Comparison of ENCODE assay signal across 16 cellular contexts in genomic region chr6:138563650-138564049, GRCh38.
DNase-seq lines count a peak whose midpoint lies in the region; ATAC-seq and TF ChIP-seq lines count a peak whose summit lies in the region.
"Had no signal": no experiment of that assay in that cellular context is flagged by ENCODE, and none has a peak within 500 bp of the region (broad histone marks: within the 10 kb centered on the region; RNA-seq: fewer than 3 reads in every experiment).

No MANE protein-coding gene starts in this region.

- H3K4me3 ChIP-seq in GM23338 (no peak overlapping the region), PC-3 (ENCODE audit: low read length) (no peak overlapping the region), lower lobe of right lung (no peak overlapping the region), Karpas-422 (ENCODE audit: low read length) (no peak overlapping the region)
- H3K4me3 ChIP-seq: GM23248 had no signal

- H3K27me3 Mint-ChIP-seq in GM23338 (ENCODE audit: insufficient read depth, low read depth, poor library complexity), result no peaks in the 10 kb centered on the region

- H3K9me3 ChIP-seq in PC-3 (ENCODE audit: low read length), result no peaks in the 10 kb centered on the region
- no peaks in the 10 kb centered on the region for H3K9me3 ChIP-seq in lower lobe of right lung
- no peaks in the 10 kb centered on the region for H3K9me3 ChIP-seq in Karpas-422 (ENCODE audit: low read length)

- no peaks in the 10 kb centered on the region for H3K9me3 Mint-ChIP-seq in GM23338

- H3K27ac ChIP-seq in GM23338 (ENCODE audit: low read depth) (no peak overlapping the region), PC-3 (ENCODE audit: low read length) (no peak overlapping the region), lower lobe of right lung (peak overlapping the region; percentile 53), Karpas-422 (ENCODE audit: low read length) (no peak overlapping the region)
- H3K27ac ChIP-seq: GM23248 had no signal

- no peak for DNase-seq in GM23338 (ENCODE audit: low spot score)
- DNase-seq in PC-3, result peak; percentile 37
- DNase-seq in lower lobe of right lung, result no peak
- DNase-seq in NK-92 treated with Interleukin-12 subunit alpha and Interleukin-12 subunit beta, amount 100 ng/mL, for 24 hours (lab: John Stamatoyannopoulos, UW), result no peak
- no peak for DNase-seq in retina
- DNase-seq in Karpas-422, result no peak
- DNase-seq: C1 segment of cervical spinal cord, DND-41, GDM1, GM23248, NCI-H1105 treated with DMSO at 0.1 percent for 48 hours, NCI-H1694 treated with DMSO at 0.1 percent for 48 hours, NCI-H2107, NCI-H2227 treated with DMSO at 0.1 percent for 48 hours, NCI-H526 treated with DMSO at 0.1 percent for 48 hours had no signal

- H3K9me2 ChIP-seq in GM23338 (ENCODE audit: insufficient read depth) (no peaks in the 10 kb centered on the region), PC-3 (replicated peaks; ENCODE audit: low read length) (no peaks in the 10 kb centered on the region), Karpas-422 (replicated peaks; ENCODE audit: insufficient read depth, low read length) (no peaks in the 10 kb centered on the region)

- ATAC-seq in GM23338 (peak; percentile 84), PC-3 (no peak), esophagus mucosa (peak; percentile 65), lower lobe of right lung (peak; percentile 30 to 43)

- peaks cover 14% of the 10 kb centered on the region for H3K4me1 ChIP-seq in GM23338 (ENCODE audit: insufficient read depth)
- peaks cover 8% of the 10 kb centered on the region; the same call in 1 of the 2 replicates for H3K4me1 ChIP-seq in PC-3 (ENCODE audit: insufficient read depth, low read length)
- no peaks in the 10 kb centered on the region for H3K4me1 ChIP-seq in lower lobe of right lung
- no peaks in the 10 kb centered on the region for H3K4me1 ChIP-seq in Karpas-422 (ENCODE audit: low read length)

- H3K27ac Mint-ChIP-seq in GM23338, result peak overlapping the region; percentile 25

- H3K4me1 Mint-ChIP-seq in GM23338, result peaks cover 28% of the 10 kb centered on the region

- H3K27me3 ChIP-seq in GM23338 (ENCODE audit: insufficient read depth) (no peaks in the 10 kb centered on the region), PC-3 (ENCODE audit: low read length) (no peaks in the 10 kb centered on the region), lower lobe of right lung (ENCODE audit: low read depth) (no peaks in the 10 kb centered on the region), Karpas-422 (ENCODE audit: low read length) (no peaks in the 10 kb centered on the region)

- H2AFZ ChIP-seq in GM23338 (no peak overlapping the region), PC-3 (ENCODE audit: low read length) (no peak overlapping the region), Karpas-422 (ENCODE audit: low read length) (no peak overlapping the region)
- H2AFZ ChIP-seq: GM23248 had no signal

- H4K20me1 ChIP-seq in GM23338 (replicated peaks; ENCODE audit: insufficient read depth) (no peaks in the 10 kb centered on the region), PC-3 (ENCODE audit: low read length) (no peaks in the 10 kb centered on the region), Karpas-422 (ENCODE audit: insufficient read depth, low read depth, low read length) (no peaks in the 10 kb centered on the region)

- H3K36me3 Mint-ChIP-seq in GM23338 (ENCODE audit: low read depth), result no peaks in the 10 kb centered on the region

- TF ChIP-seq CTCF in GM23338 (conservative IDR thresholded peaks at IDR 0.05; ENCODE audit: low read depth in 2 of 2), result no peak
- no peak for TF ChIP-seq CTCF in PC-3 (conservative IDR thresholded peaks at IDR 0.05; ENCODE audit: low read depth, low read length)
- TF ChIP-seq CTCF in lower lobe of right lung (IDR thresholded peaks at IDR 0.05), result no peak

- H3K9ac ChIP-seq in PC-3 (ENCODE audit: low read length) (no peak overlapping the region), Karpas-422 (ENCODE audit: low read length) (no peak overlapping the region)
- H3K9ac ChIP-seq: GM23248 had no signal

- H3K4me3 Mint-ChIP-seq in GM23338, result no peak overlapping the region

- POLR2A ChIA-PET in PC-3 (lab: Charles Lee; ENCODE audit: unreplicated experiment), result interaction anchor here (0.6 kb wide), 1 partner anchor 320 kb away, joined by 3 read pairs; no protein-coding TSS in a partner anchor

- H3K36me3 ChIP-seq in GM23338 (ENCODE audit: insufficient read depth), result no peaks in the 10 kb centered on the region
- H3K36me3 ChIP-seq in PC-3 (ENCODE audit: low read depth, low read length), result no peaks in the 10 kb centered on the region
- no peaks in the 10 kb centered on the region for H3K36me3 ChIP-seq in lower lobe of right lung
- no peaks in the 10 kb centered on the region for H3K36me3 ChIP-seq in Karpas-422 (ENCODE audit: insufficient read depth, low read length)

- no peak overlapping the region for H3K4me2 ChIP-seq in GM23338
- no peak overlapping the region for H3K4me2 ChIP-seq in PC-3 (ENCODE audit: low read length)
- no peak overlapping the region for H3K4me2 ChIP-seq in Karpas-422 (ENCODE audit: low read depth, low read length, poor library complexity, severe bottlenecking)

- no TSS peak for BruUV-seq in PC-3 (replicated peaks; lab: Mats Ljungman, UMichigan)

- intact Hi-C loops in PC-3 (cut with micrococcal nuclease), result no loop called here
- intact Hi-C loops in lower lobe of right lung (cut with DNase I), result no loop called here

- H3K79me2 ChIP-seq in GM23338 (replicated peaks; ENCODE audit: insufficient read depth) (peaks cover 69% of the 10 kb centered on the region), PC-3 (ENCODE audit: low read length) (no peaks in the 10 kb centered on the region), Karpas-422 (ENCODE audit: low read length) (no peaks in the 10 kb centered on the region)

- H3F3A ChIP-seq in GM23338 (replicated peaks; ENCODE audit: low read depth) (no peaks in the 10 kb centered on the region), PC-3 (ENCODE audit: low read length, unreplicated experiment) (no peaks in the 10 kb centered on the region)

- CTCF ChIA-PET in PC-3 (lab: Charles Lee), result no interaction called here

TF ChIP-seq in GM23338, 12 proteins besides CTCF, POLR2A, EP300 and RAD21 (continues in another document):
- TF ChIP-seq ZNF462 (CRISPR knock-in tag; IDR thresholded peaks at IDR 0.05), result no peak
